Comparison of ENCODE assay signal across 8 cellular contexts in genomic region chr17:73342057-73342522, GRCh38. TPM values are rescaled to one million over a fixed set of nuclear protein-coding genes. Genes with fewer than 3 reads are reported as not detected.
DNase-seq lines count a peak whose midpoint lies in the region; ATAC-seq and TF ChIP-seq lines count a peak whose summit lies in the region.

No MANE protein-coding gene starts in this region.

- ATAC-seq in gastroesophageal sphincter (peak; percentile 75), omental fat pad (ENCODE audit: low FRiP score) (peak; percentile 66)

- no peaks in the 10 kb centered on the region for H3K9me3 ChIP-seq in gastroesophageal sphincter

- WGBS in gastroesophageal sphincter (ENCODE audit: low coverage in 1 of 2), 2 donors: 20% methylated on average over 6 of the region's 12 CpGs; no CpG with 5 or more reads in 1 of the 2 donors

- no peak for TF ChIP-seq POLR2A in gastroesophageal sphincter (IDR thresholded peaks at IDR 0.05)

- DNase-seq in GM12865 (ENCODE audit: low read depth) (peak; percentile 56), SK-MEL-5 (ENCODE audit: low read depth, low spot score) (peak; percentile 67), omental fat pad (ENCODE audit: low spot score) (peak; percentile 52), NK-92 (lab: John Stamatoyannopoulos, UW; ENCODE audit: unreplicated experiment) (no peak), NCI-H1048 (lab: John Stamatoyannopoulos, UW) (no peak), NOMO-1 (lab: John Stamatoyannopoulos, UW; ENCODE audit: unreplicated experiment in 2 of 2) (no peak)
- no peak for DNase-seq in stimulated activated naive CD4-positive, alpha-beta T cell treated with Interleukin-2 at 50 U/mL for 16 hours (lab: John Stamatoyannopoulos, UW)

- no peak for TF ChIP-seq EP300 in gastroesophageal sphincter (IDR thresholded peaks at IDR 0.05)

- in situ Hi-C loops in SK-MEL-5 (cut with HindIII; ENCODE audit: low pct_unique_long_range_greater_than_20kb, low sequenced_read_pairs): no loop called here

- H3K4me3 ChIP-seq in GM12865 (ENCODE audit: low read depth, low read length) (no peak overlapping the region), gastroesophageal sphincter (no peak overlapping the region)

- TF ChIP-seq CTCF in GM12865 (IDR thresholded peaks at IDR 0.05; ENCODE audit: insufficient read depth, low read depth, low read length, missing control alignments) (no peak), gastroesophageal sphincter (IDR thresholded peaks at IDR 0.05) (no peak), omental fat pad (IDR thresholded peaks at IDR 0.05) (no peak)

- H3K27ac ChIP-seq in gastroesophageal sphincter: peak overlapping the region; percentile 7 to 82 (median 78)

- H3K4me1 ChIP-seq in gastroesophageal sphincter: peaks cover 0 to 67% (median 26%) of the 10 kb centered on the region in 3 donors

- H3K27me3 ChIP-seq in gastroesophageal sphincter: no peaks in the 10 kb centered on the region

- no peaks in the 10 kb centered on the region for H3K36me3 ChIP-seq in gastroesophageal sphincter

RNA-seq across cellular contexts. Expression of gene CDC42EP4, which starts 30.3 kb away (rescaled TPM):
- total RNA-seq in SK-MEL-5 (2014; rRNA removed; shearing (Covaris generic)): 16.6 and 18.9 TPM in 2 replicates
- 35.8 and 43.2 TPM in 2 replicates for polyA plus RNA-seq in SK-MEL-5 (2015; cell fraction: cytosol; rRNA removed)
- polyA plus RNA-seq in SK-MEL-5 (2015; cell fraction: nucleus; rRNA removed): 14.2 and 15.6 TPM in 2 replicates
- total RNA-seq in gastroesophageal sphincter (100 to 1,000 TPM in 1 of 4 donors, 10 to 100 TPM in 3; 69.4 to 106 (median 73.0) TPM), omental fat pad (100 to 1,000 TPM; 137 to 224 (median 181) TPM)

Comparison
In these comparisons a context has a peak if more than half of its experiments do, and no peak if none do; other contexts are left out.
1. DNase-seq: peak in GM12865 (single experiment), SK-MEL-5 (single experiment) and omental fat pad (single experiment); none in NK-92 (single experiment), NCI-H1048 (single experiment), stimulated activated naive CD4-positive, alpha-beta T cell treated with Interleukin-2 at 50 U/mL for 16 hours (single experiment) and NOMO-1 (0 of 2).